In the genomic region with DNA sequence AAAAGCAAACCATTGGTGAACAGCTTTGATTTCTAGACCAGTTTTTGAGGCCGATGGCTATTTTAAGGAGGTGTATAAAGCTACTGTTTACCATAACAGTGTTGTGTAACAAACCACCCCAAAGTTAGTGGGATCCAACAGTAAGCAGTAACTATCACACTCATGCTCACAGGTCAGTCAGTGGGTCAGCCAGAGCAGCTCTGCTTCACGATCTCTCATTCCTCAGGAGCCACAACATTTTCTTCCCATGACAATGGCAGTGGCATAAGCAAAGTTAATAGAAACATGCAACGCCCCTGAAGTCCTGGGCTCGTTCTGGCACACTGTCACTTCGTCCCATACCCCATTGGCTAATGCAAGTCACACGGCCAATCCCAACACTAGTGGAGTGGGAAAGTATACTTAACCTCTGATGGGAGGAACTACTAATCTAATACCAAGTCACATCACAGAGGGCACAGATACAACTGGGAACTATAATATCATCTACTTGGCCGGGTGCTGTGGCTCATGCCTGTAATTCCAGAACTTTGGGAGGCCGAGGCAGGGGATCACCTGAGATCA, we compare ENCODE assay signal across 30 cellular contexts. TPM values are rescaled to one million over a fixed set of nuclear protein-coding genes. Genes with fewer than 3 reads are reported as not detected.
DNase-seq lines count a peak whose midpoint lies in the region; ATAC-seq, FAIRE-seq and TF ChIP-seq lines count a peak whose summit lies in the region.
"Had no signal": no experiment of that assay in that cellular context is flagged by ENCODE, and none has a peak within 500 bp of the region (broad histone marks: within the 10 kb centered on the region; RNA-seq: fewer than 3 reads in every experiment).

No MANE protein-coding gene starts in this region.

- no peak overlapping the region for H2BK120ac ChIP-seq in mesenchymal stem cell (ENCODE audit: low read depth, low read length)

- no peak overlapping the region for H2BK15ac ChIP-seq in mesenchymal stem cell (ENCODE audit: low read depth, poor library complexity, severe bottlenecking)

- no peak overlapping the region for H4K8ac ChIP-seq in mesenchymal stem cell (ENCODE audit: low read length)

- peak overlapping the region in 1 of 2 experiments; percentile 29 for H2BK12ac ChIP-seq in mesenchymal stem cell (ENCODE audit: low read length in 2 of 2)

- 0 out of 5 replicates have a peak, but pooled peaks cover 0 to 4% of the 10 kb centered on the region in 2 experiments for H3K27me3 ChIP-seq in K562 (ENCODE audit: control insufficient read depth in 2 of 2, insufficient read depth in 2 of 2, low read length in 2 of 2)
- H3K27me3 ChIP-seq in mesenchymal stem cell (ENCODE audit: control insufficient read depth in 1 of 2, insufficient read depth in 1 of 2, low read length in 2 of 2), result no peaks in the 10 kb centered on the region
- H3K27me3 ChIP-seq in upper lobe of right lung, result no peaks in the 10 kb centered on the region
- H3K27me3 ChIP-seq in breast epithelium, result no peaks in the 10 kb centered on the region
- H3K27me3 ChIP-seq: BLaER1, testis, vagina had no signal

- no peak overlapping the region for H4K91ac ChIP-seq in mesenchymal stem cell (ENCODE audit: low read length)

- TF ChIP-seq POLR2A in K562 (conservative IDR thresholded peaks at IDR 0.05), result no peak
- no peak for TF ChIP-seq POLR2A in GM18505 (IDR thresholded peaks at IDR 0.05; ENCODE audit: borderline replicate concordance, extremely low read depth, insufficient read depth, insufficient read length)
- TF ChIP-seq POLR2A in breast epithelium (IDR thresholded peaks at IDR 0.05), result no peak

- WGBS in K562 (ENCODE audit: insufficient coverage, low coverage, missing lambda C conversion rate), result 33% methylated on average over 8 of the region's 8 CpGs
- 76% methylated on average over 7 of the region's 8 CpGs for WGBS in mesenchymal stem cell

- POLR2A ChIA-PET in HEK293 (lab: Yijun Ruan, JAX) (no interaction called here), K562 (lab: Yijun Ruan, JAX) (interaction anchor here (1.1 kb wide), 1 partner anchor 10 kb away, joined by 3 read pairs; no protein-coding TSS in a partner anchor)

- H3K36me3 ChIP-seq in HEK293 (ENCODE audit: control insufficient read depth in 2 of 2, insufficient read depth in 1 of 2, low read length in 2 of 2) (no peaks in the 10 kb centered on the region), K562 (ENCODE audit: control insufficient read depth, insufficient read depth, low read length) (no peaks in the 10 kb centered on the region), mesenchymal stem cell (ENCODE audit: control insufficient read depth in 1 of 2, insufficient read depth in 2 of 2, low read depth in 1 of 2, low read length in 2 of 2) (no peaks in the 10 kb centered on the region), upper lobe of right lung (no peaks in the 10 kb centered on the region), breast epithelium (no peaks in the 10 kb centered on the region)
- H3K36me3 ChIP-seq: BLaER1, heart left ventricle, prostate gland, vagina had no signal

- no peaks in the 10 kb centered on the region for H3K9me1 ChIP-seq in K562 (ENCODE audit: control insufficient read depth, insufficient read depth, low read length)

- no peak overlapping the region for H3K23ac ChIP-seq in mesenchymal stem cell (ENCODE audit: low read length in 2 of 2)

- no TSS peak for BruUV-seq in K562 (replicated peaks; lab: Mats Ljungman, UMichigan)

- peak overlapping the region in 1 of 2 experiments; percentile 26 for H3K4ac ChIP-seq in mesenchymal stem cell (ENCODE audit: low read depth in 1 of 2, low read length in 2 of 2)

- no peak overlapping the region for H2BK5ac ChIP-seq in mesenchymal stem cell (ENCODE audit: low read depth, low read length, poor library complexity, severe bottlenecking)

- TF ChIP-seq EP300 in K562 (IDR thresholded peaks at IDR 0.05; ENCODE audit: low read length), result no peak

- FAIRE-seq in K562 (lab: Jason Lieb, UNC), result no peak

- H3K18ac ChIP-seq in mesenchymal stem cell (ENCODE audit: low read depth in 1 of 2, low read length in 2 of 2), result peak overlapping the region in 1 of 2 experiments; percentile 11

- in situ Hi-C loops in K562 (cut with MboI), result no loop called here

- H3K9me3 ChIP-seq in HEK293 (ENCODE audit: control insufficient read depth, insufficient read depth, low read depth, low read length) (no peaks in the 10 kb centered on the region), K562 (replicated peaks; ENCODE audit: control insufficient read depth, insufficient read depth, low read depth, low read length) (no peaks in the 10 kb centered on the region), mesenchymal stem cell (ENCODE audit: control insufficient read depth, low read length) (no peaks in the 10 kb centered on the region), upper lobe of right lung (no peaks in the 10 kb centered on the region), breast epithelium (no peaks in the 10 kb centered on the region)
- H3K9me3 ChIP-seq: BLaER1, heart left ventricle, prostate gland, testis, vagina had no signal

- H2AFZ ChIP-seq in K562 (ENCODE audit: low read depth, low read length) (no peak overlapping the region), mesenchymal stem cell (ENCODE audit: low read depth, low read length) (no peak overlapping the region)

- no peak for TF ChIP-seq RAD21 in K562 (CRISPR knock-in tag; conservative IDR thresholded peaks at IDR 0.05 in 1 of 2, IDR thresholded peaks at IDR 0.05 in 1 of 2)

- H3K9ac ChIP-seq in K562 (ENCODE audit: insufficient read depth in 1 of 2, low read depth in 2 of 2, low read length in 2 of 2) (no peak overlapping the region), mesenchymal stem cell (ENCODE audit: low read length) (no peak overlapping the region)
- H3K9ac ChIP-seq: BLaER1 had no signal

- CTCF ChIA-PET in HEK293 (lab: Yijun Ruan, JAX), result interaction anchor here (0.6 to 1.6 kb wide), 4 partner anchors 11 to 949 kb away, joined by 3 to 5 read pairs (median 4); no protein-coding TSS in a partner anchor
- CTCF ChIA-PET in K562 (lab: Yijun Ruan, JAX; ENCODE audit: low intra/inter-chr PET ratio), result no interaction called here

- H2AK5ac ChIP-seq in mesenchymal stem cell (ENCODE audit: low read length, severe bottlenecking), result no peak overlapping the region

- no peaks in the 10 kb centered on the region for H4K20me1 ChIP-seq in K562 (replicated peaks; ENCODE audit: control insufficient read depth, insufficient read depth, low read length)
- H4K20me1 ChIP-seq: BLaER1 had no signal

- no peaks in the 10 kb centered on the region for H3K79me1 ChIP-seq in mesenchymal stem cell (replicated peaks; ENCODE audit: low read length, poor library complexity, severe bottlenecking)

- H3K4me2 ChIP-seq in K562 (ENCODE audit: insufficient read depth, low read length), result no peak overlapping the region
- H3K4me2 ChIP-seq in mesenchymal stem cell (ENCODE audit: low read length, poor library complexity, severe bottlenecking), result no peak overlapping the region
- H3K4me2 ChIP-seq: BLaER1 had no signal

- H3K27ac ChIP-seq in HEK293 (ENCODE audit: extremely low read depth, low read depth, low read length) (no peak overlapping the region), K562 (ENCODE audit: extremely low read depth, low read depth, low read length) (no peak overlapping the region), mesenchymal stem cell (ENCODE audit: low read length, poor library complexity, severe bottlenecking) (no peak overlapping the region), upper lobe of right lung (no peak overlapping the region), breast epithelium (no peak overlapping the region)
- H3K27ac ChIP-seq: BLaER1, dorsolateral prefrontal cortex, heart left ventricle, prostate gland, testis, vagina had no signal

- no peak overlapping the region for H3K4me3 ChIP-seq in HEK293 (ENCODE audit: low read depth, low read length)
- no peak overlapping the region for H3K4me3 ChIP-seq in K562
- no peak overlapping the region for H3K4me3 ChIP-seq in mesenchymal stem cell (ENCODE audit: insufficient read depth in 1 of 2, low read depth in 1 of 2, low read length in 2 of 2)
- H3K4me3 ChIP-seq in upper lobe of right lung, result no peak overlapping the region
- no peak overlapping the region for H3K4me3 ChIP-seq in breast epithelium
- H3K4me3 ChIP-seq: BLaER1, dorsolateral prefrontal cortex, heart left ventricle, prostate gland, testis, vagina had no signal

- H3K4me1 ChIP-seq in HEK293 (ENCODE audit: control insufficient read depth, insufficient read depth, low read length) (peaks cover 23% of the 10 kb centered on the region), K562 (replicated peaks in 1 of 2; ENCODE audit: control insufficient read depth in 2 of 2, insufficient read depth in 2 of 2, low read length in 2 of 2) (peaks cover 0 to 28% of the 10 kb centered on the region in 2 experiments; a peak in 4 of 5 replicates), mesenchymal stem cell (ENCODE audit: control insufficient read depth, insufficient read depth, low read depth, low read length) (peaks cover 6% of the 10 kb centered on the region), upper lobe of right lung (peaks cover 2% of the 10 kb centered on the region), breast epithelium (no peaks in the 10 kb centered on the region)
- H3K4me1 ChIP-seq: BLaER1, testis had no signal

- ATAC-seq in K562 (no peak), GM18505 (IDR thresholded peaks at IDR 0.05; ENCODE audit: unreplicated experiment) (no peak), upper lobe of right lung (no peak)
- ATAC-seq: heart left ventricle; left colon; sciatic nerve; stimulated activated naive CD8-positive, alpha-beta T cell treated with anti-CD3 and anti-CD28 coated beads, Interleukin-15, Interleukin-2, amounts not matched to agents 100 U/mL and 50 U/mL, for 24 hours had no signal

- DNase-seq in AG08396 (ENCODE audit: low spot score) (peak; percentile 68), K562 (ENCODE audit: extremely low read depth in 1 of 4, low spot score in 3 of 4) (no peak), mesenchymal stem cell (peak; percentile 89), upper lobe of right lung (no peak), iPS-NIHi7 (ENCODE audit: extremely low spot score) (no peak), breast epithelium (ENCODE audit: low spot score in 2 of 2) (no peak)
- DNase-seq: activated CD4-positive, alpha-beta T cell treated with anti-CD3 and anti-CD28 coated beads for 4 hours; activated CD8-positive, alpha-beta memory T cell treated with anti-CD3 and anti-CD28 coated beads for 24 hours; activated effector memory CD4-positive, alpha-beta T cell treated with anti-CD3 and anti-CD28 coated beads, Interleukin-2, amount 50 U/mL, for 16 hours; activated naive CD8-positive, alpha-beta T cell treated with anti-CD3 and anti-CD28 coated beads for 36 hours; activated T-cell treated with anti-CD3 and anti-CD28 coated beads, Interleukin-2, amount 50 U/mL, for 1 hour; DMS153; dorsolateral prefrontal cortex; GF-D8; heart left ventricle; left colon; NCI-H1092; NCI-H187; NCI-H2171; NCI-H524; stimulated activated naive CD8-positive, alpha-beta T cell treated with anti-CD3 and anti-CD28 coated beads, Interleukin-15, Interleukin-2, amounts not matched to agents 100 U/mL and 50 U/mL, for 24 hours; T-helper 2 cell; testis had no signal

- TF ChIP-seq CTCF in HEK293 (tag by site-specific recombination; IDR thresholded peaks at IDR 0.05) (no peak), K562 (IDR thresholded peaks at IDR 0.05 in 2 of 3, conservative IDR thresholded peaks at IDR 0.05 in 1 of 3; ENCODE audit: insufficient read depth in 2 of 3, low read depth in 1 of 3, low read length in 3 of 3) (no peak), upper lobe of right lung (IDR thresholded peaks at IDR 0.05) (no peak), breast epithelium (IDR thresholded peaks at IDR 0.05) (no peak)

- intact Hi-C loops in K562 (cut with micrococcal nuclease), result no loop called here
- intact Hi-C loops in upper lobe of right lung (cut with DNase I), result no loop called here
- intact Hi-C loops in breast epithelium (cut with DNase I; ENCODE audit: low total_unique reads), result no loop called here

- no peaks in the 10 kb centered on the region for H3K79me2 ChIP-seq in K562 (ENCODE audit: control insufficient read depth, insufficient read depth, low read length)

- H3K14ac ChIP-seq in mesenchymal stem cell (ENCODE audit: low read length in 2 of 2), result no peak overlapping the region

RNA-seq across cellular contexts. Expression of gene B4GALNT2, which starts 28.0 kb away (rescaled TPM):
- 0.11 TPM in 1 of 2 replicates, not detected in the other for total RNA-seq in K562 (2011; cell fraction: chromatin; rRNA removed; ENCODE audit: low replicate concordance)
- total RNA-seq in K562 (2011; cell fraction: nucleolus; rRNA removed), result not detected in 2 replicates
- total RNA-seq in K562 (2011; cell fraction: nucleoplasm; rRNA removed), result 0.07 and 0.08 TPM in 2 replicates
- total RNA-seq in K562 (2014; rRNA removed) (not detected in 2 replicates), K562 (2014; rRNA removed; fragmentation: Illumina TruSeq; extraction: Trizol) (not detected in 2 replicates), K562 (2015; rRNA removed; fragmentation: Illumina TruSeq; extraction: Trizol) (not detected in 2 replicates), K562 (2021) (0.04 TPM in 1 of 2 replicates, not detected in the other), upper lobe of right lung (0.23 TPM), breast epithelium (under 1 TPM in 2 of 3 donors, not detected in 1; 0.15 to 0.66 TPM)
- polyA plus RNA-seq in K562 (2011; rRNA removed) (not detected in 2 replicates), K562 (2014; fragmentation: Illumina TruSeq; extraction: Trizol) (not detected in 2 replicates), K562 (2014; fragmentation: Nextera tagmentation; extraction: Ambion mirVana) (not detected), K562 (2014; rRNA removed) (not detected in 2 replicates)
- polyA plus RNA-seq in K562 (2011; cell fraction: cytosol; rRNA removed), result not detected in 2 replicates
- polyA plus RNA-seq in K562 (2011; cell fraction: nucleus; rRNA removed), result not detected in 2 replicates
- not detected in 2 replicates for polyA plus RNA-seq in K562 (2012)
- polyA minus RNA-seq in K562 (2011; rRNA and poly(A)+ RNA removed), result not detected in 2 replicates
- not detected in 2 replicates for polyA minus RNA-seq in K562 (2011; cell fraction: cytosol; rRNA and poly(A)+ RNA removed)
- not detected in 2 replicates for polyA minus RNA-seq in K562 (2011; cell fraction: nucleus; rRNA and poly(A)+ RNA removed)
- polyA plus RNA-seq in mesenchymal stem cell (2013, experiment 1 of 2), result 0.36 TPM
- polyA plus RNA-seq in mesenchymal stem cell (2013, experiment 2 of 2), result 0.34 TPM
- total RNA-seq: A172; activated naive CD8-positive, alpha-beta T cell treated with anti-CD3 and anti-CD28 coated beads for 36 hours; prostate gland; vagina had no signal
- polyA plus RNA-seq: heart left ventricle had no signal

Comparison
In these comparisons a context has a peak if more than half of its experiments do, and no peak if none do; other contexts are left out.
1. DNase-seq: peak in AG08396 (single experiment) and mesenchymal stem cell (single experiment); none in K562 (0 of 4), upper lobe of right lung (single experiment), iPS-NIHi7 (single experiment) and breast epithelium (0 of 2).